20 cellular contexts compared by ENCODE assay signal in genomic region chr12:121189887-121190155, GRCh38.
"Had no signal": no experiment of that assay in that cellular context is flagged by ENCODE, and none has a peak within 500 bp of the region (broad histone marks: within the 10 kb centered on the region; RNA-seq: fewer than 3 reads in every experiment).

No MANE protein-coding gene starts in this region.

- ATAC-seq: activated CD8-positive, alpha-beta T cell treated with anti-CD3 and anti-CD28 coated beads, Interleukin-2, amount 10 ng/mL, durations not matched to agents 7 days and 5 days had no signal

- H3K36me3 Mint-ChIP-seq: naive B cell; stimulated activated memory B cell treated with anti-CD40 and anti-IgM and Interleukin-4, amounts not matched to agents 10 μg/mL and 1 μg/mL and 100 μg/mL, for 72 hours; type B pancreatic cell had no signal

- H3K9me3 ChIP-seq: breast epithelium, heart left ventricle, sigmoid colon, testis had no signal

- H3K4me3 ChIP-seq: breast epithelium, heart left ventricle, sigmoid colon, testis had no signal

- H3K27me3 ChIP-seq: breast epithelium, foreskin keratinocyte, heart left ventricle, sigmoid colon, testis had no signal

- H3K27ac ChIP-seq: breast epithelium, foreskin keratinocyte, parathyroid adenoma had no signal

- H3K9ac ChIP-seq: parathyroid adenoma had no signal

- DNase-seq: activated CD4-positive, alpha-beta T cell treated with anti-CD3 and anti-CD28 coated beads for 48 hours; activated CD4-positive, CD25-positive, alpha-beta regulatory T cell; activated CD8-positive, alpha-beta T cell treated with anti-CD3 and anti-CD28 coated beads, Interleukin-2, amount 10 ng/mL, durations not matched to agents 7 days and 5 days; activated naive CD4-positive, alpha-beta T cell treated with anti-CD3 and anti-CD28 coated beads for 36 hours; activated T-cell treated with anti-CD3 and anti-CD28 coated beads, Interleukin-2, amount 50 U/mL, for 24 hours; anterior cingulate cortex; cortex of kidney; effector CD8-positive, alpha-beta T cell; heart left ventricle; left ventricle myocardium superior; naive B cell; sigmoid colon; stimulated activated CD4-positive, alpha-beta T cell treated with anti-CD3 and anti-CD28 coated beads, Interleukin-4, amount 100 ng/mL, for 4 hours; testis had no signal

- H3K27me3 Mint-ChIP-seq: activated T-cell treated with anti-CD3 and anti-CD28 coated beads, Interleukin-2, amount 50 U/mL, for 24 hours; naive B cell; stimulated activated memory B cell treated with anti-CD40 and anti-IgM and Interleukin-4, amounts not matched to agents 10 μg/mL and 1 μg/mL and 100 μg/mL, for 72 hours had no signal

- H3K9me3 Mint-ChIP-seq: activated naive CD4-positive, alpha-beta T cell treated with anti-CD3 and anti-CD28 coated beads for 36 hours; activated T-cell treated with anti-CD3 and anti-CD28 coated beads, Interleukin-2, amount 50 U/mL, for 24 hours; naive B cell; neural crest cell had no signal

- H3K27ac Mint-ChIP-seq: activated CD8-positive, alpha-beta T cell treated with anti-CD3 and anti-CD28 coated beads, Interleukin-2, amount 10 ng/mL, durations not matched to agents 7 days and 5 days; activated naive CD4-positive, alpha-beta T cell treated with anti-CD3 and anti-CD28 coated beads for 36 hours; activated T-cell treated with anti-CD3 and anti-CD28 coated beads, Interleukin-2, amount 50 U/mL, for 24 hours; naive B cell; stimulated activated memory B cell treated with anti-CD40 and anti-IgM and Interleukin-4, amounts not matched to agents 10 μg/mL and 1 μg/mL and 100 μg/mL, for 72 hours; type B pancreatic cell had no signal

- H3K4me1 Mint-ChIP-seq: neural crest cell had no signal

- H3K4me1 ChIP-seq: breast epithelium, parathyroid adenoma, sigmoid colon, testis had no signal

- H3K4me3 Mint-ChIP-seq: activated CD8-positive, alpha-beta T cell treated with anti-CD3 and anti-CD28 coated beads, Interleukin-2, amount 10 ng/mL, durations not matched to agents 7 days and 5 days; activated naive CD4-positive, alpha-beta T cell treated with anti-CD3 and anti-CD28 coated beads for 36 hours; activated T-cell treated with anti-CD3 and anti-CD28 coated beads, Interleukin-2, amount 50 U/mL, for 24 hours; neural crest cell; stimulated activated memory B cell treated with anti-CD40 and anti-IgM and Interleukin-4, amounts not matched to agents 10 μg/mL and 1 μg/mL and 100 μg/mL, for 72 hours; type B pancreatic cell had no signal

- H3K36me3 ChIP-seq: breast epithelium had no signal

- H2AFZ ChIP-seq: parathyroid adenoma had no signal
